Comparison of ENCODE assay signal across 1 cellular context in the genomic region with DNA sequence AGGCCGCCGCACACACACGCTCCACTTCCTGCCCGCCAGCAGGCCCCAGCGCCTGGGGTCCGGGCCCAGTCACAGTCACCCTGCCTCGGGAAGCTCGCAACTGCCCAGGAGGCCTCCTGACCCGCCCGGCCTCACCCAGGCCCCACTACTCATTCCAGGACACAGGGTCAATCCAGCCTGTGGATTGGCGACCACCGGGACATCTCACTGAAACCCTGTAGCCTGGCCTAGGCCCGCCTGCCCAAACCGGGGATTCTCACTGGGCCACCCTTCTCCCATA.
TF ChIP-seq lines count a peak whose summit lies in the region.

No MANE protein-coding gene starts in this region.

TF ChIP-seq in GM23338, 12 proteins besides CTCF, POLR2A, EP300 and RAD21 (continued from another document):
- TF ChIP-seq, protein P1, sequence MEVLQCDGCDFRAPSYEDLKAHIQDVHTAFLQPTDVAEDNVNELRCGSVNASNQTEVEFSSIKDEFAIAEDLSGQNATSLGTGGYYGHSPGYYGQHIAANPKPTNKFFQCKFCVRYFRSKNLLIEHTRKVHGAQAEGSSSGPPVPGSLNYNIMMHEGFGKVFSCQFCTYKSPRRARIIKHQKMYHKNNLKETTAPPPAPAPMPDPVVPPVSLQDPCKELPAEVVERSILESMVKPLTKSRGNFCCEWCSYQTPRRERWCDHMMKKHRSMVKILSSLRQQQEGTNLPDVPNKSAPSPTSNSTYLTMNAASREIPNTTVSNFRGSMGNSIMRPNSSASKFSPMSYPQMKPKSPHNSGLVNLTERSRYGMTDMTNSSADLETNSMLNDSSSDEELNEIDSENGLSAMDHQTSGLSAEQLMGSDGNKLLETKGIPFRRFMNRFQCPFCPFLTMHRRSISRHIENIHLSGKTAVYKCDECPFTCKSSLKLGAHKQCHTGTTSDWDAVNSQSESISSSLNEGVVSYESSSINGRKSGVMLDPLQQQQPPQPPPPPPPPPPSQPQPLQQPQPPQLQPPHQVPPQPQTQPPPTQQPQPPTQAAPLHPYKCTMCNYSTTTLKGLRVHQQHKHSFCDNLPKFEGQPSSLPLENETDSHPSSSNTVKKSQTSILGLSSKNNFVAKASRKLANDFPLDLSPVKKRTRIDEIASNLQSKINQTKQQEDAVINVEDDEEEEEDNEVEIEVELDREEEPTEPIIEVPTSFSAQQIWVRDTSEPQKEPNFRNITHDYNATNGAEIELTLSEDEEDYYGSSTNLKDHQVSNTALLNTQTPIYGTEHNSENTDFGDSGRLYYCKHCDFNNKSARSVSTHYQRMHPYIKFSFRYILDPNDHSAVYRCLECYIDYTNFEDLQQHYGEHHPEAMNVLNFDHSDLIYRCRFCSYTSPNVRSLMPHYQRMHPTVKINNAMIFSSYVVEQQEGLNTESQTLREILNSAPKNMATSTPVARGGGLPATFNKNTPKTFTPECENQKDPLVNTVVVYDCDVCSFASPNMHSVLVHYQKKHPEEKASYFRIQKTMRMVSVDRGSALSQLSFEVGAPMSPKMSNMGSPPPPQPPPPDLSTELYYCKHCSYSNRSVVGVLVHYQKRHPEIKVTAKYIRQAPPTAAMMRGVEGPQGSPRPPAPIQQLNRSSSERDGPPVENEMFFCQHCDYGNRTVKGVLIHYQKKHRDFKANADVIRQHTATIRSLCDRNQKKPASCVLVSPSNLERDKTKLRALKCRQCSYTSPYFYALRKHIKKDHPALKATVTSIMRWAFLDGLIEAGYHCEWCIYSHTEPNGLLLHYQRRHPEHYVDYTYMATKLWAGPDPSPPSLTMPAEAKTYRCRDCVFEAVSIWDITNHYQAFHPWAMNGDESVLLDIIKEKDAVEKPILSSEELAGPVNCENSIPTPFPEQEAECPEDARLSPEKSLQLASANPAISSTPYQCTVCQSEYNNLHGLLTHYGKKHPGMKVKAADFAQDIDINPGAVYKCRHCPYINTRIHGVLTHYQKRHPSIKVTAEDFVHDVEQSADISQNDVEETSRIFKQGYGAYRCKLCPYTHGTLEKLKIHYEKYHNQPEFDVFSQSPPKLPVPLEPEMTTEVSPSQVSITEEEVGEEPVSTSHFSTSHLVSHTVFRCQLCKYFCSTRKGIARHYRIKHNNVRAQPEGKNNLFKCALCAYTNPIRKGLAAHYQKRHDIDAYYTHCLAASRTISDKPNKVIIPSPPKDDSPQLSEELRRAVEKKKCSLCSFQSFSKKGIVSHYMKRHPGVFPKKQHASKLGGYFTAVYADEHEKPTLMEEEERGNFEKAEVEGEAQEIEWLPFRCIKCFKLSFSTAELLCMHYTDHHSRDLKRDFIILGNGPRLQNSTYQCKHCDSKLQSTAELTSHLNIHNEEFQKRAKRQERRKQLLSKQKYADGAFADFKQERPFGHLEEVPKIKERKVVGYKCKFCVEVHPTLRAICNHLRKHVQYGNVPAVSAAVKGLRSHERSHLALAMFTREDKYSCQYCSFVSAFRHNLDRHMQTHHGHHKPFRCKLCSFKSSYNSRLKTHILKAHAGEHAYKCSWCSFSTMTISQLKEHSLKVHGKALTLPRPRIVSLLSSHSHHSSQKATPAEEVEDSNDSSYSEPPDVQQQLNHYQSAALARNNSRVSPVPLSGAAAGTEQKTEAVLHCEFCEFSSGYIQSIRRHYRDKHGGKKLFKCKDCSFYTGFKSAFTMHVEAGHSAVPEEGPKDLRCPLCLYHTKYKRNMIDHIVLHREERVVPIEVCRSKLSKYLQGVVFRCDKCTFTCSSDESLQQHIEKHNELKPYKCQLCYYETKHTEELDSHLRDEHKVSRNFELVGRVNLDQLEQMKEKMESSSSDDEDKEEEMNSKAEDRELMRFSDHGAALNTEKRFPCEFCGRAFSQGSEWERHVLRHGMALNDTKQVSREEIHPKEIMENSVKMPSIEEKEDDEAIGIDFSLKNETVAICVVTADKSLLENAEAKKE (CRISPR knock-in tag; IDR thresholded peaks at IDR 0.05) = no peak
- TF ChIP-seq ZNF114 (CRISPR knock-in tag; IDR thresholded peaks at IDR 0.05) (no peak), JUNB (IDR thresholded peaks at IDR 0.05; ENCODE audit: unreplicated experiment) (no peak), ZNF331 (CRISPR knock-in tag; IDR thresholded peaks at IDR 0.05; ENCODE audit: low read depth) (no peak)
